In genomic region chr7:23072916-23073315, GRCh38 we compare ENCODE assay signal across 23 cellular contexts. TPM values are rescaled to one million over a fixed set of nuclear protein-coding genes. Genes with fewer than 3 reads are reported as not detected.
DNase-seq lines count a peak whose midpoint lies in the region; ATAC-seq and TF ChIP-seq lines count a peak whose summit lies in the region.
"Had no signal": no experiment of that assay in that cellular context is flagged by ENCODE, and none has a peak within 500 bp of the region (broad histone marks: within the 10 kb centered on the region; RNA-seq: fewer than 3 reads in every experiment).

No MANE protein-coding gene starts in this region.

- no peak for TF ChIP-seq POLR2A in GM18505 (IDR thresholded peaks at IDR 0.05; ENCODE audit: borderline replicate concordance, extremely low read depth, insufficient read depth, insufficient read length)

- no peaks in the 10 kb centered on the region for H3K9me2 ChIP-seq in GM23248 (ENCODE audit: insufficient read depth)

- H2BK15ac ChIP-seq in neuronal stem cell (ENCODE audit: low read length), result no peak overlapping the region

- H3K4me1 ChIP-seq in GM23248 (ENCODE audit: insufficient read depth) (peaks cover 11% of the 10 kb centered on the region), neuronal stem cell (ENCODE audit: control insufficient read depth in 2 of 2, insufficient read depth in 1 of 2, low read depth in 1 of 2, low read length in 2 of 2) (peaks cover 0 to 7% of the 10 kb centered on the region in 2 donors)
- H3K4me1 ChIP-seq: lower lobe of right lung, psoas muscle had no signal

- no peak overlapping the region for H2AK5ac ChIP-seq in neuronal stem cell (ENCODE audit: low read depth, low read length)

- H3K27ac ChIP-seq in GM23248 (no peak overlapping the region), neuronal stem cell (replicated peaks; ENCODE audit: low read length) (no peak overlapping the region)
- H3K27ac ChIP-seq: HL-60, lower lobe of right lung, psoas muscle had no signal

- H3K36me3 Mint-ChIP-seq in activated T-cell treated with anti-CD3 and anti-CD28 coated beads, Interleukin-2, amount 50 U/mL, for 24 hours (ENCODE audit: low read depth), result no peaks in the 10 kb centered on the region
- no peaks in the 10 kb centered on the region for H3K36me3 Mint-ChIP-seq in naive thymus-derived CD8-positive, alpha-beta T cell
- H3K36me3 Mint-ChIP-seq: immature natural killer cell; naive thymus-derived CD4-positive, alpha-beta T cell had no signal

- ATAC-seq in GM18858 (IDR thresholded peaks at IDR 0.05; ENCODE audit: unreplicated experiment) (no peak), GM18505 (IDR thresholded peaks at IDR 0.05; ENCODE audit: unreplicated experiment) (no peak)
- no peak for ATAC-seq in naive thymus-derived CD8-positive, alpha-beta T cell
- ATAC-seq: activated CD8-positive, alpha-beta T cell treated with anti-CD3 and anti-CD28 coated beads for 36 hours; lower lobe of right lung; naive thymus-derived CD4-positive, alpha-beta T cell; psoas muscle; Right ventricle myocardium inferior had no signal

- H2BK120ac ChIP-seq in neuronal stem cell (ENCODE audit: low read depth, low read length), result no peak overlapping the region

- no peak overlapping the region for H3K4me3 Mint-ChIP-seq in activated T-cell treated with anti-CD3 and anti-CD28 coated beads, Interleukin-2, amount 50 U/mL, for 24 hours
- no peak overlapping the region for H3K4me3 Mint-ChIP-seq in naive thymus-derived CD8-positive, alpha-beta T cell
- H3K4me3 Mint-ChIP-seq: activated CD8-positive, alpha-beta T cell treated with anti-CD3 and anti-CD28 coated beads for 36 hours; dendritic cell treated with granulocyte-macrophage colony-stimulating factor and Interleukin-4, amounts not matched to agents 40 ng/mL and 50 ng/mL, for 4 days; immature natural killer cell; naive thymus-derived CD4-positive, alpha-beta T cell had no signal

- no peaks in the 10 kb centered on the region for H3K36me3 ChIP-seq in GM23248 (ENCODE audit: low read depth)
- no peaks in the 10 kb centered on the region for H3K36me3 ChIP-seq in neuronal stem cell (replicated peaks in 1 of 2; ENCODE audit: control insufficient read depth in 2 of 2, insufficient read depth in 2 of 2, low read length in 2 of 2)
- H3K36me3 ChIP-seq: lower lobe of right lung had no signal

- H3K4me3 ChIP-seq in GM23248 (no peak overlapping the region), neuronal stem cell (ENCODE audit: low read length in 2 of 2) (no peak overlapping the region)
- H3K4me3 ChIP-seq: lower lobe of right lung, psoas muscle had no signal

- H3K79me1 ChIP-seq in neuronal stem cell (ENCODE audit: low read depth, low read length), result no peaks in the 10 kb centered on the region

- H4K20me1 ChIP-seq in GM23248 (ENCODE audit: insufficient read depth), result no peaks in the 10 kb centered on the region

- in situ Hi-C loops in GM23248 (cut with MboI) (loop anchor here (25.0 kb wide), 1 partner anchor 236 kb away; no protein-coding TSS in a partner anchor), SK-MEL-5 (cut with HindIII; ENCODE audit: low pct_unique_long_range_greater_than_20kb, low sequenced_read_pairs) (no loop called here)

- H2BK12ac ChIP-seq in neuronal stem cell (ENCODE audit: low read length), result no peak overlapping the region

- H3F3A ChIP-seq in GM23248 (ENCODE audit: insufficient read depth), result peaks cover 9% of the 10 kb centered on the region

- DNase-seq in GM23248, result no peak
- peak; percentile 52 for DNase-seq in SK-MEL-5 (ENCODE audit: low read depth, low spot score)
- peak in 28 of 42 donors; percentile 5 to 72 (median 28) for DNase-seq in head of caudate nucleus
- no peak for DNase-seq in neuronal stem cell (ENCODE audit: low spot score)
- DNase-seq in activated T-cell treated with anti-CD3 and anti-CD28 coated beads, Interleukin-2, amount 50 U/mL, for 24 hours, result no peak
- no peak for DNase-seq in naive thymus-derived CD8-positive, alpha-beta T cell
- DNase-seq: activated CD8-positive, alpha-beta T cell treated with anti-CD3 and anti-CD28 coated beads for 36 hours; activated naive CD4-positive, alpha-beta T cell treated with anti-CD3 and anti-CD28 coated beads, Interleukin-2, amount 50 U/mL, for 16 hours; activated T-cell treated with anti-CD3 and anti-CD28 coated beads, Interleukin-2, amount 50 U/mL, for 48 hours; GOT3; immature natural killer cell; IMR-90; lower lobe of right lung; MM.1S; naive thymus-derived CD4-positive, alpha-beta T cell; NCI-H187 treated with DMSO at 0.1 percent for 48 hours; NCI-H510A; psoas muscle had no signal

- H3K18ac ChIP-seq in neuronal stem cell (ENCODE audit: low read length), result no peak overlapping the region

- H3K4me1 Mint-ChIP-seq in activated T-cell treated with anti-CD3 and anti-CD28 coated beads, Interleukin-2, amount 50 U/mL, for 24 hours (ENCODE audit: low read depth), result no peaks in the 10 kb centered on the region
- no peaks in the 10 kb centered on the region for H3K4me1 Mint-ChIP-seq in naive thymus-derived CD8-positive, alpha-beta T cell
- H3K4me1 Mint-ChIP-seq: immature natural killer cell; naive thymus-derived CD4-positive, alpha-beta T cell had no signal

- POLR2A ChIA-PET in naive thymus-derived CD8-positive, alpha-beta T cell (lab: Charles Lee), result no interaction called here

- no peaks in the 10 kb centered on the region for H3K27me3 ChIP-seq in GM23248 (replicated peaks; ENCODE audit: insufficient read depth)
- H3K27me3 ChIP-seq in neuronal stem cell (ENCODE audit: control insufficient read depth in 3 of 3, insufficient read depth in 3 of 3, low read depth in 1 of 3, low read length in 3 of 3), result no peaks in the 10 kb centered on the region

- no peak overlapping the region for H4K91ac ChIP-seq in neuronal stem cell (ENCODE audit: low read depth, low read length, poor library complexity)

- H3K4me2 ChIP-seq in GM23248 (ENCODE audit: unreplicated experiment), result no peak overlapping the region
- no peak overlapping the region for H3K4me2 ChIP-seq in neuronal stem cell (ENCODE audit: insufficient read depth, low read length, poor library complexity, severe bottlenecking)

- H3K23ac ChIP-seq in neuronal stem cell (ENCODE audit: low read depth, low read length, poor library complexity), result no peak overlapping the region

- WGBS in GM23248 (ENCODE audit: low coverage in 1 of 2, low lambda C conversion rate in 2 of 2, missing lambda C conversion rate in 2 of 2), 2 experiments, result 32 to 39% methylated on average over 2 of the region's 2 CpGs
- no CpG with 5 or more reads among the region's 2 CpGs for WGBS in neuronal stem cell (ENCODE audit: extremely low coverage in 2 of 2, insufficient read length in 2 of 2, insufficient replicate concordance in 1 of 2), 2 donors

- H3K9me3 Mint-ChIP-seq in activated T-cell treated with anti-CD3 and anti-CD28 coated beads, Interleukin-2, amount 50 U/mL, for 24 hours, result no peaks in the 10 kb centered on the region
- H3K9me3 Mint-ChIP-seq in naive thymus-derived CD8-positive, alpha-beta T cell, result no peaks in the 10 kb centered on the region
- H3K9me3 Mint-ChIP-seq: activated CD8-positive, alpha-beta T cell treated with anti-CD3 and anti-CD28 coated beads for 36 hours; dendritic cell treated with granulocyte-macrophage colony-stimulating factor and Interleukin-4, amounts not matched to agents 40 ng/mL and 50 ng/mL, for 4 days; immature natural killer cell had no signal

- H3K27ac Mint-ChIP-seq in activated T-cell treated with anti-CD3 and anti-CD28 coated beads, Interleukin-2, amount 50 U/mL, for 24 hours, result no peak overlapping the region
- H3K27ac Mint-ChIP-seq in naive thymus-derived CD8-positive, alpha-beta T cell, result no peak overlapping the region
- H3K27ac Mint-ChIP-seq: activated CD8-positive, alpha-beta T cell treated with anti-CD3 and anti-CD28 coated beads for 36 hours; dendritic cell treated with granulocyte-macrophage colony-stimulating factor and Interleukin-4, amounts not matched to agents 40 ng/mL and 50 ng/mL, for 4 days; immature natural killer cell; naive thymus-derived CD4-positive, alpha-beta T cell had no signal

- peak overlapping the region; percentile 52; the same call in 1 of the 2 replicates for H2AFZ ChIP-seq in GM23248
- H2AFZ ChIP-seq in neuronal stem cell (ENCODE audit: low read length), result peak overlapping the region; percentile 71

- no peaks in the 10 kb centered on the region for H3K79me2 ChIP-seq in GM23248 (ENCODE audit: insufficient read depth)

- intact Hi-C loops in head of caudate nucleus (cut with DNase I), result no loop called here

- no peak overlapping the region for H3K9ac ChIP-seq in GM23248
- no peak overlapping the region for H3K9ac ChIP-seq in neuronal stem cell (ENCODE audit: low read depth, low read length, poor library complexity)

- H3K4ac ChIP-seq in neuronal stem cell (ENCODE audit: low read length), result no peak overlapping the region

- H3K14ac ChIP-seq in neuronal stem cell (ENCODE audit: low read length), result no peak overlapping the region

- peaks cover 9% of the 10 kb centered on the region for H3K27me3 Mint-ChIP-seq in activated T-cell treated with anti-CD3 and anti-CD28 coated beads, Interleukin-2, amount 50 U/mL, for 24 hours
- H3K27me3 Mint-ChIP-seq in naive thymus-derived CD8-positive, alpha-beta T cell, result peaks cover 0 to 6% (median 3%) of the 10 kb centered on the region in 5 donors

- no peak overlapping the region for H4K8ac ChIP-seq in neuronal stem cell (ENCODE audit: low read depth, low read length)

- no peak overlapping the region for H2BK5ac ChIP-seq in neuronal stem cell (ENCODE audit: low read length)

- H3K9me3 ChIP-seq in GM23248 (ENCODE audit: low read depth) (no peaks in the 10 kb centered on the region), neuronal stem cell (replicated peaks in 1 of 2; ENCODE audit: control insufficient read depth in 2 of 2, insufficient read depth in 1 of 2, low read depth in 1 of 2, low read length in 2 of 2) (no peaks in the 10 kb centered on the region)
- H3K9me3 ChIP-seq: lower lobe of right lung, psoas muscle had no signal

RNA-seq across cellular contexts. Expression of gene KLHL7, which starts 32.7 kb away (rescaled TPM):
- 34.9 and 57.7 TPM in 2 replicates for total RNA-seq in GM23248 (2014; rRNA removed; shearing (Covaris generic))
- polyA plus RNA-seq in GM23248 (2016; fragmentation: Nextera tagmentation; extraction: Ambion mirVana), result 33.9 and 39.6 TPM in 2 replicates
- 44.3 and 60.7 TPM in 2 replicates for total RNA-seq in SK-MEL-5 (2014; rRNA removed; shearing (Covaris generic))
- 51.8 and 53.2 TPM in 2 replicates for polyA plus RNA-seq in SK-MEL-5 (2015; cell fraction: cytosol; rRNA removed)
- 22.4 and 23.5 TPM in 2 replicates for polyA plus RNA-seq in SK-MEL-5 (2015; cell fraction: nucleus; rRNA removed)
- polyA plus RNA-seq in neuronal stem cell (2013, experiment 1 of 2), result 55.9 TPM
- polyA plus RNA-seq in neuronal stem cell (2013, experiment 2 of 2), result 56.5 TPM
- total RNA-seq in naive thymus-derived CD8-positive, alpha-beta T cell, result 10 to 100 TPM; 29.9 to 32.3 TPM
- 10 to 100 TPM; 19.7 to 29.7 (median 22.5) TPM for polyA plus RNA-seq in naive thymus-derived CD8-positive, alpha-beta T cell

RNA-seq across cellular contexts. Expression of gene HYCC1, which starts 59.0 kb away (rescaled TPM):
- 55.6 and 59.2 TPM in 2 replicates for total RNA-seq in GM23248 (2014; rRNA removed; shearing (Covaris generic))
- polyA plus RNA-seq in GM23248 (2016; fragmentation: Nextera tagmentation; extraction: Ambion mirVana), result 56.9 and 62.9 TPM in 2 replicates
- 136 and 140 TPM in 2 replicates for total RNA-seq in SK-MEL-5 (2014; rRNA removed; shearing (Covaris generic))
- 134 and 144 TPM in 2 replicates for polyA plus RNA-seq in SK-MEL-5 (2015; cell fraction: cytosol; rRNA removed)
- polyA plus RNA-seq in SK-MEL-5 (2015; cell fraction: nucleus; rRNA removed), result 101 and 112 TPM in 2 replicates
- polyA plus RNA-seq in neuronal stem cell (2013, experiment 1 of 2), result 52.6 TPM
- polyA plus RNA-seq in neuronal stem cell (2013, experiment 2 of 2), result 56.2 TPM
- 10 to 100 TPM; 15.2 to 15.8 TPM for total RNA-seq in naive thymus-derived CD8-positive, alpha-beta T cell
- 10 to 100 TPM in 1 of 3 donors, 1 to 10 TPM in 2; 6.8 to 11.1 (median 8.6) TPM for polyA plus RNA-seq in naive thymus-derived CD8-positive, alpha-beta T cell

Comparison
In these comparisons a context has a peak if more than half of its experiments do, and no peak if none do; other contexts are left out.
1. DNase-seq: peak in SK-MEL-5 (single experiment) and head of caudate nucleus (28 of 42); none in GM23248 (single experiment), neuronal stem cell (single experiment), activated T-cell treated with anti-CD3 and anti-CD28 coated beads, Interleukin-2, amount 50 U/mL, for 24 hours (single experiment) and naive thymus-derived CD8-positive, alpha-beta T cell (0 of 10).